1 cellular context compared by ENCODE assay signal in the genomic region with DNA sequence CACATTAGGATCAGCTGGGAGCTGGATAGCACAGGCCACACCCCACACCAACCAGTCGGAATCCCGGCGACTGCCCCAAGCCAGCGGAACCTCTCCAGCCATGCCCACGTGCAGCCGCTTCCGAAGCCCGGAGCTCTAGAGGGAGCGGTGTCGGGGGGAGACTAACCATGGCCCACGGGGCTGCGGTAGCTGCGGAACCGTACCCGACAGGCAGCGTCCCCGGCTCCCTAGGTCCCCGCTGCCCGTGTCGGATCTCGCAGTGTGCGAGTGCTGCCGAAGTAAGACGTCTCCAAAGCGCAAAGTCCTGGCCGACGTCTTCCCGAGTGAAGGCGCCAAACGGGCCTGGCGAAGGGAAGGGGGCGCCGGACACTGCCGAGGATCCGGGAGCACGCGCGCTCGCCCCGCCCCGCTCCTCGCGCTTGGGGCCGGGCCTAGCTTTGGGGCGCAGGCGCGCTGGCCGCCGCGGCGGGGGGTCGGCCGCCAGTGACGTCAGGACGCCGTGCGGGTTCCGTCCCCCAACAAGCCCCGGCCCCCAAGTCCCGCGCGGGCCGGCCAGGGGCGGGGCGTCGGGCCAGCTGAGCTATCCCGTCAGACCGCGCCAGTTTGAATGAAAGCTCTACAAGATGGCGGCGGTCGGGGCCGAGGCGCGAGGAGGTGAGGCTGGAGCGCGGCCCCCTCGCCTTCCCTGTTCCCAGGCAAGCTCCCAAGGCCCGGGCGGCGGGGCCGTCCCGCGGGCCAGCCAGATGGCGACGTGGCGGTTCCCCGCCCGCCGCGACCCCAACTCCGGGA.
TF ChIP-seq lines count a peak whose summit lies in the region.

TSS of gene SUV39H2 (plus strand) at position 601 of the 789 bp plus-strand sequence. CDS start at position 624, 23 bp downstream.

TF ChIP-seq in HEK293, 187 proteins besides CTCF, POLR2A, EP300 and RAD21 (continued from another document and continues in another):
- TF ChIP-seq ZBTB7A (tag by site-specific recombination; IDR thresholded peaks at IDR 0.05; ENCODE audit: low read depth) (no peak; the same call in 1 of the 2 replicates), ZNF266 (tag by site-specific recombination; IDR thresholded peaks at IDR 0.05; ENCODE audit: low read depth) (no peak), ZNF501 (tag by site-specific recombination; IDR thresholded peaks at IDR 0.05) (peak; percentile 98; the same call in 1 of the 2 replicates), KLF17 (tag by site-specific recombination; IDR thresholded peaks at IDR 0.05) (peak; percentile 46), ZIC2 (tag by site-specific recombination; IDR thresholded peaks at IDR 0.05) (no peak), FEZF1 (tag by site-specific recombination; IDR thresholded peaks at IDR 0.05) (no peak), REPIN1 (tag by site-specific recombination; IDR thresholded peaks at IDR 0.05; ENCODE audit: low read depth) (no peak), ZNF398 (tag by site-specific recombination; IDR thresholded peaks at IDR 0.05) (no peak), ZNF211 (tag by site-specific recombination; IDR thresholded peaks at IDR 0.05; ENCODE audit: low read depth) (no peak), ZNF473 (tag by site-specific recombination; IDR thresholded peaks at IDR 0.05) (no peak), PBX3 (CRISPR knock-in tag; IDR thresholded peaks at IDR 0.05) (no peak; the same call in 1 of the 2 replicates), GLIS1 (tag by site-specific recombination; IDR thresholded peaks at IDR 0.05) (no peak), ZNF610 (tag by site-specific recombination; IDR thresholded peaks at IDR 0.05; ENCODE audit: borderline replicate concordance) (peak; percentile 73; the same call in 1 of the 2 replicates), ZNF624 (tag by site-specific recombination; IDR thresholded peaks at IDR 0.05) (no peak), HIC1 (tag by site-specific recombination; IDR thresholded peaks at IDR 0.05) (no peak), ZNF654 (tag by site-specific recombination; IDR thresholded peaks at IDR 0.05; ENCODE audit: low read depth) (no peak), ZNF280D (tag by site-specific recombination; IDR thresholded peaks at IDR 0.05) (no peak), ZSCAN23 (tag by site-specific recombination; IDR thresholded peaks at IDR 0.05) (peak; percentile 72; the same call in 1 of the 2 replicates), YY2 (tag by site-specific recombination; IDR thresholded peaks at IDR 0.05) (peak; percentile 70), ZNF747 (tag by site-specific recombination; IDR thresholded peaks at IDR 0.05) (no peak), GLI2 (tag by site-specific recombination; IDR thresholded peaks at IDR 0.05; ENCODE audit: borderline replicate concordance, low read depth) (no peak), ZNF138 (tag by site-specific recombination; IDR thresholded peaks at IDR 0.05; ENCODE audit: borderline replicate concordance) (no peak), ZNF214 (tag by site-specific recombination; IDR thresholded peaks at IDR 0.05; ENCODE audit: borderline replicate concordance) (no peak), GLI4 (tag by site-specific recombination; IDR thresholded peaks at IDR 0.05) (no peak), ZSCAN5A (tag by site-specific recombination; IDR thresholded peaks at IDR 0.05) (peak; percentile 34), ZNF521 (tag by site-specific recombination; IDR thresholded peaks at IDR 0.05) (no peak), ZNF354C (tag by site-specific recombination; IDR thresholded peaks at IDR 0.05; ENCODE audit: borderline replicate concordance, low read depth) (no peak), ZNF19 (tag by site-specific recombination; IDR thresholded peaks at IDR 0.05; ENCODE audit: low read depth) (no peak), ZNF37A (tag by site-specific recombination; IDR thresholded peaks at IDR 0.05) (no peak), MEIS1 (CRISPR knock-in tag; IDR thresholded peaks at IDR 0.05; ENCODE audit: borderline replicate concordance) (no peak), HOXD13 (CRISPR knock-in tag; IDR thresholded peaks at IDR 0.05; ENCODE audit: borderline replicate concordance) (no peak; the same call in 1 of the 2 replicates), ZBTB48 (tag by site-specific recombination; IDR thresholded peaks at IDR 0.05) (no peak), ZNF18 (tag by site-specific recombination; IDR thresholded peaks at IDR 0.05) (no peak), ZNF777 (tag by site-specific recombination; IDR thresholded peaks at IDR 0.05; ENCODE audit: borderline replicate concordance) (no peak), KLF7 (tag by site-specific recombination; IDR thresholded peaks at IDR 0.05; ENCODE audit: borderline replicate concordance) (peak; percentile 81; the same call in 1 of the 2 replicates), ZNF274 (IDR thresholded peaks at IDR 0.05; ENCODE audit: low read length) (no peak), ZNF274 (tag by site-specific recombination; IDR thresholded peaks at IDR 0.05; ENCODE audit: borderline replicate concordance) (no peak), ZNF555 (tag by site-specific recombination; conservative IDR thresholded peaks at IDR 0.05) (no peak)
- TF ChIP-seq, protein P1, sequence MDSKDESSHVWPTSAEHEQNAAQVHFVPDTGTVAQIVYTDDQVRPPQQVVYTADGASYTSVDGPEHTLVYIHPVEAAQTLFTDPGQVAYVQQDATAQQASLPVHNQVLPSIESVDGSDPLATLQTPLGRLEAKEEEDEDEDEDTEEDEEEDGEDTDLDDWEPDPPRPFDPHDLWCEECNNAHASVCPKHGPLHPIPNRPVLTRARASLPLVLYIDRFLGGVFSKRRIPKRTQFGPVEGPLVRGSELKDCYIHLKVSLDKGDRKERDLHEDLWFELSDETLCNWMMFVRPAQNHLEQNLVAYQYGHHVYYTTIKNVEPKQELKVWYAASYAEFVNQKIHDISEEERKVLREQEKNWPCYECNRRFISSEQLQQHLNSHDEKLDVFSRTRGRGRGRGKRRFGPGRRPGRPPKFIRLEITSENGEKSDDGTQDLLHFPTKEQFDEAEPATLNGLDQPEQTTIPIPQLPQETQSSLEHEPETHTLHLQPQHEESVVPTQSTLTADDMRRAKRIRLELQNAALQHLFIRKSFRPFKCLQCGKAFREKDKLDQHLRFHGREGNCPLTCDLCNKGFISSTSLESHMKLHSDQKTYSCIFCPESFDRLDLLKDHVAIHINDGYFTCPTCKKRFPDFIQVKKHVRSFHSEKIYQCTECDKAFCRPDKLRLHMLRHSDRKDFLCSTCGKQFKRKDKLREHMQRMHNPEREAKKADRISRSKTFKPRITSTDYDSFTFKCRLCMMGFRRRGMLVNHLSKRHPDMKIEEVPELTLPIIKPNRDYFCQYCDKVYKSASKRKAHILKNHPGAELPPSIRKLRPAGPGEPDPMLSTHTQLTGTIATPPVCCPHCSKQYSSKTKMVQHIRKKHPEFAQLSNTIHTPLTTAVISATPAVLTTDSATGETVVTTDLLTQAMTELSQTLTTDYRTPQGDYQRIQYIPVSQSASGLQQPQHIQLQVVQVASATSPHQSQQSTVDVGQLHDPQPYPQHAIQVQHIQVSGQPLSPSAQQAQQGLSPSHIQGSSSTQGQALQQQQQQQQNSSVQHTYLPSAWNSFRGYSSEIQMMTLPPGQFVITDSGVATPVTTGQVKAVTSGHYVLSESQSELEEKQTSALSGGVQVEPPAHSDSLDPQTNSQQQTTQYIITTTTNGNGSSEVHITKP (tag by site-specific recombination; IDR thresholded peaks at IDR 0.05): peak; percentile 60; the same call in 1 of the 2 replicates
